8 cellular contexts compared by ENCODE assay signal in the genomic region with DNA sequence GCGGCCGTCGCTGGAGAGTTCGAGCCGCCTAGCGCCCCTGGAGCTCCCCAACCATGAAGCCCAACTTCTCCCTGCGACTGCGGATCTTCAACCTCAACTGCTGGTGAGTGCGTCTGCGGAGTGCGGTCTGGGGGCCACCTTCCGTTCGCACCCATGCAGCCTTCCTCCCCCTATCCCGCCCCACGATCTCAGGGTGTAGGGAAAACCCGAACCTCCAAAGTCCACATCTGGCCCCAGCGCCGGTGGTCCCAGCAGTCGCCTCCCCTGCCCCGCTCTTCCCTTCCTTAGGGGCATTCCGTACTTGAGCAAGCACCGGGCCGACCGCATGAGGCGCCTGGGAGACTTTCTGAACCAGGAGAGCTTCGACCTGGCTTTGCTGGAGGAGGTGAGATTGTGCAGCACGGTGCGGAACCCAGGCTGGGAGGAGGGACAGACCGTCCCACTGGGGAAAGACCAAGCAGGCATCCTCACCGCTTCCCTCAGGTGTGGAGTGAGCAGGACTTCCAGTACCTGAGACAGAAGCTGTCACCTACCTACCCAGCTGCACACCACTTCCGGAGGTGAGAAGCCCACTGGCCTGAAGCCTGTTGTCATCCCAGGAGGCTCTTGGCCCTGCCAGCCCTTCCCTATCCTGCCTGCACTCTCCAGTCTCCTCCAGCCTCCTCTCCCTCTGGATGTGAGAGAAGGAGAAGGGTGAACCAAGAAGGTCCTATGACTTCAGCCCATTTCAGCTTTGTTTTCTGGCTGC. TPM values are rescaled to one million over a fixed set of nuclear protein-coding genes. Genes with fewer than 3 reads are reported as not detected.
DNase-seq lines count a peak whose midpoint lies in the region; ATAC-seq, FAIRE-seq and TF ChIP-seq lines count a peak whose summit lies in the region.

No MANE protein-coding gene starts in this region.

- DNase-seq in CD4-positive, CD25-positive, alpha-beta regulatory T cell: peak in 1 of 3 donors; percentile 48
- no peak for DNase-seq in GM19239 (ENCODE audit: insufficient read length, low spot score)
- peak; percentile 77 for DNase-seq in OCI-M1 (lab: John Stamatoyannopoulos, UW)
- DNase-seq in adipocyte (ENCODE audit: low read depth): peak; percentile 73
- DNase-seq in left ventricle myocardium superior: peak; percentile 67
- DNase-seq in sigmoid colon: peak; percentile 76
- no peak for DNase-seq in pons (ENCODE audit: low spot score)

- peak overlapping the region; percentile 94 for H3K9ac ChIP-seq in adipocyte (ENCODE audit: low read length)

- H3K36me3 ChIP-seq in CD4-positive, CD25-positive, alpha-beta regulatory T cell (ENCODE audit: control insufficient read depth, insufficient read depth, low read length): peaks cover 29% of the 10 kb centered on the region
- H3K36me3 ChIP-seq in adipocyte (ENCODE audit: control insufficient read depth, insufficient read depth, low read length, severe bottlenecking) (peaks cover 33% of the 10 kb centered on the region), sigmoid colon (peaks cover 0 to 19% (median 4%) of the 10 kb centered on the region in 4 donors)

- peak overlapping the region; percentile 89 for H3K27ac ChIP-seq in CD4-positive, CD25-positive, alpha-beta regulatory T cell (ENCODE audit: insufficient read depth, low read length, poor library complexity, severe bottlenecking)
- peak overlapping the region; percentile 82 to 90 (median 84) for H3K27ac ChIP-seq in sigmoid colon

- H3K4me3 ChIP-seq in CD4-positive, CD25-positive, alpha-beta regulatory T cell (ENCODE audit: low read depth, low read length): peak overlapping the region; percentile 71
- H3K4me3 ChIP-seq in adipocyte (ENCODE audit: low read length) (peak overlapping the region; percentile 94), sigmoid colon (peak overlapping the region; percentile 83 to 89 (median 86))

- peak; percentile 27 to 40 for ATAC-seq in CD4-positive, CD25-positive, alpha-beta regulatory T cell (ENCODE audit: low read depth in 2 of 2)
- ATAC-seq in HG03439 (IDR thresholded peaks at IDR 0.05; ENCODE audit: unreplicated experiment) (peak; percentile 16), left ventricle myocardium superior (peak; percentile 56)

- peaks cover 6% of the 10 kb centered on the region for H3K36me3 Mint-ChIP-seq in CD4-positive, CD25-positive, alpha-beta regulatory T cell

- H3K27me3 Mint-ChIP-seq in CD4-positive, CD25-positive, alpha-beta regulatory T cell: peaks cover 6% of the 10 kb centered on the region

- peak overlapping the region; percentile 88 to 96 (median 93) for H3K27ac Mint-ChIP-seq in CD4-positive, CD25-positive, alpha-beta regulatory T cell

- H3K9me3 Mint-ChIP-seq in CD4-positive, CD25-positive, alpha-beta regulatory T cell: peaks cover 0 to 3% (median 0%) of the 10 kb centered on the region in 7 donors

- peak in 1 of 4 experiments; percentile 21 for TF ChIP-seq CTCF in sigmoid colon (IDR thresholded peaks at IDR 0.05)

- H3K4me1 ChIP-seq in CD4-positive, CD25-positive, alpha-beta regulatory T cell (ENCODE audit: control insufficient read depth, insufficient read depth, low read length, poor library complexity, severe bottlenecking): peaks cover 26% of the 10 kb centered on the region
- H3K4me1 ChIP-seq in adipocyte (ENCODE audit: control insufficient read depth, insufficient read depth, low read length) (peaks cover 19% of the 10 kb centered on the region), sigmoid colon (peaks cover 0 to 30% (median 22%) of the 10 kb centered on the region in 4 donors)

- H3K9me3 ChIP-seq in CD4-positive, CD25-positive, alpha-beta regulatory T cell (ENCODE audit: control insufficient read depth in 2 of 2, low read length in 2 of 2): no peaks in the 10 kb centered on the region
- H3K9me3 ChIP-seq in adipocyte (ENCODE audit: control insufficient read depth, low read length): no peaks in the 10 kb centered on the region
- no peaks in the 10 kb centered on the region for H3K9me3 ChIP-seq in sigmoid colon

- WGBS in sigmoid colon, 2 donors: 1% methylated on average over 31 of the region's 31 CpGs

- H3K27me3 ChIP-seq in CD4-positive, CD25-positive, alpha-beta regulatory T cell (ENCODE audit: control insufficient read depth, insufficient read depth, low read length): no peaks in the 10 kb centered on the region
- H3K27me3 ChIP-seq in adipocyte (replicated peaks; ENCODE audit: control insufficient read depth, insufficient read depth, low read length): no peaks in the 10 kb centered on the region
- no peaks in the 10 kb centered on the region for H3K27me3 ChIP-seq in sigmoid colon

- peak; percentile 42 for FAIRE-seq in GM19239 (lab: Jason Lieb, UNC)

- TF ChIP-seq POLR2A in sigmoid colon (IDR thresholded peaks at IDR 0.05): no peak

- H3K4me3 Mint-ChIP-seq in CD4-positive, CD25-positive, alpha-beta regulatory T cell: peak overlapping the region; percentile 89 to 95 (median 92)

- peaks cover 0 to 41% (median 25%) of the 10 kb centered on the region in 4 donors for H3K4me1 Mint-ChIP-seq in CD4-positive, CD25-positive, alpha-beta regulatory T cell

- no peak for TF ChIP-seq EP300 in sigmoid colon (IDR thresholded peaks at IDR 0.05)

- intact Hi-C loops in left ventricle myocardium superior (cut with micrococcal nuclease): no loop called here
- intact Hi-C loops in sigmoid colon (cut with DNase I): loop anchor here (2.0 kb wide), 1 partner anchor 14 kb away; a partner anchor contains a TSS

RNA-seq across cellular contexts. Expression of a gene that starts 0.7 kb away (rescaled TPM):
- total RNA-seq in CD4-positive, CD25-positive, alpha-beta regulatory T cell: 30.2 TPM
- 10 to 100 TPM in 3 of 4 donors, 1 to 10 TPM in 1; 9.5 to 14.8 (median 12.4) TPM for polyA plus RNA-seq in CD4-positive, CD25-positive, alpha-beta regulatory T cell
- 5.7 TPM for total RNA-seq in left ventricle myocardium superior
- 10 to 100 TPM in 1 of 4 donors, 1 to 10 TPM in 3; 2.4 to 18.3 (median 6.6) TPM for total RNA-seq in sigmoid colon
- polyA plus RNA-seq in sigmoid colon: 10 to 100 TPM; 14.4 to 19.2 (median 16.6) TPM

RNA-seq across cellular contexts. Expression of a gene that starts 0.8 kb away (rescaled TPM):
- total RNA-seq in CD4-positive, CD25-positive, alpha-beta regulatory T cell: 0.91 TPM
- under 1 TPM; 0.24 to 0.72 (median 0.39) TPM for polyA plus RNA-seq in CD4-positive, CD25-positive, alpha-beta regulatory T cell
- 2.5 TPM for total RNA-seq in left ventricle myocardium superior
- 10 to 100 TPM in 1 of 4 donors, 1 to 10 TPM in 3; 1.4 to 10.2 (median 4.3) TPM for total RNA-seq in sigmoid colon
- 1 to 10 TPM in 1 of 3 donors, under 1 TPM in 2; 0.44 to 1.4 (median 0.60) TPM for polyA plus RNA-seq in sigmoid colon

RNA-seq across cellular contexts. Expression of a gene that starts 14.3 kb away (rescaled TPM):
- total RNA-seq in CD4-positive, CD25-positive, alpha-beta regulatory T cell: 166 TPM
- polyA plus RNA-seq in CD4-positive, CD25-positive, alpha-beta regulatory T cell: 10 to 100 TPM; 14.6 to 20.9 (median 17.2) TPM
- total RNA-seq in left ventricle myocardium superior (7.5 TPM), sigmoid colon (10 to 100 TPM in 2 of 4 donors, 1 to 10 TPM in 2; 7.8 to 23.5 (median 10.7) TPM)
- polyA plus RNA-seq in sigmoid colon: 10 to 100 TPM; 14.8 to 71.3 (median 19.8) TPM

RNA-seq across cellular contexts. Expression of a gene that starts 41.8 kb away (rescaled TPM):
- 20.2 TPM for total RNA-seq in CD4-positive, CD25-positive, alpha-beta regulatory T cell
- 10 to 100 TPM in 3 of 4 donors, 1 to 10 TPM in 1; 9.2 to 11.9 (median 10.5) TPM for polyA plus RNA-seq in CD4-positive, CD25-positive, alpha-beta regulatory T cell
- 3.4 TPM for total RNA-seq in left ventricle myocardium superior
- 1 to 10 TPM; 4.6 to 8.2 (median 6.3) TPM for total RNA-seq in sigmoid colon
- polyA plus RNA-seq in sigmoid colon: 1 to 10 TPM; 2.1 to 5.1 (median 2.4) TPM

RNA-seq across cellular contexts. Expression of a gene that starts 59.0 kb away (rescaled TPM):
- 187 TPM for total RNA-seq in CD4-positive, CD25-positive, alpha-beta regulatory T cell
- polyA plus RNA-seq in CD4-positive, CD25-positive, alpha-beta regulatory T cell: 100 to 1,000 TPM; 330 to 364 (median 346) TPM
- total RNA-seq in left ventricle myocardium superior: 100 TPM
- total RNA-seq in sigmoid colon: 100 to 1,000 TPM; 142 to 192 (median 179) TPM
- polyA plus RNA-seq in sigmoid colon: 100 to 1,000 TPM; 154 to 186 (median 164) TPM

Comparison
In these comparisons a context has a peak if more than half of its experiments do, and no peak if none do; other contexts are left out.
1. DNase-seq: peak in OCI-M1 (single experiment), adipocyte (single experiment), left ventricle myocardium superior (single experiment) and sigmoid colon (single experiment); none in GM19239 (single experiment) and pons (single experiment).
2. Peak in every context shown above with its lines, with median percentiles within 50 percentile points of each other: ATAC-seq and H3K4me3 ChIP-seq.